8 cellular contexts compared by ENCODE assay signal in genomic region chr17:17044846-17045561, GRCh38. TPM values are rescaled to one million over a fixed set of nuclear protein-coding genes. Genes with fewer than 3 reads are reported as not detected.
A peak's percentile ranks its signal among the peaks of the same experiment; 100 is the strongest.
DNase-seq lines count a peak whose midpoint lies in the region; ATAC-seq and TF ChIP-seq lines count a peak whose summit lies in the region.

No MANE protein-coding gene starts in this region.

- H3K36me3 ChIP-seq in subcutaneous abdominal adipose tissue (ENCODE audit: control insufficient read depth in 5 of 5, insufficient read depth in 5 of 5, low read length in 5 of 5) = no peaks in the 10 kb centered on the region

- peak overlapping the region; percentile 85 to 94 (median 90) for H3K9ac ChIP-seq in subcutaneous abdominal adipose tissue (ENCODE audit: low read length in 5 of 5)

- H3K27ac ChIP-seq in C4-2B (peak overlapping the region; percentile 21; the same call in 1 of the 2 replicates), subcutaneous abdominal adipose tissue (ENCODE audit: low read depth, low read length) (peak overlapping the region; percentile 98)

- no peak for TF ChIP-seq CTCF in C4-2B (conservative IDR thresholded peaks at IDR 0.05)
- TF ChIP-seq CTCF in cardiac fibroblast (IDR thresholded peaks at IDR 0.05; ENCODE audit: low read depth, low read length) = no peak

- peak; percentile 70 to 83 for DNase-seq in cardiac fibroblast (ENCODE audit: low read depth in 2 of 2)
- peak; percentile 42 for DNase-seq in left lobe of liver (ENCODE audit: low spot score)
- DNase-seq in stimulated activated CD4-positive, alpha-beta T cell treated with anti-CD3 and anti-CD28 coated beads, Interleukin-12 subunit alpha, Interleukin-12 subunit beta, amount 100 ng/mL, for 4 hours = no peak
- no peak for DNase-seq in cerebellum (ENCODE audit: low spot score)

- H3K9me3 ChIP-seq in subcutaneous abdominal adipose tissue (ENCODE audit: control insufficient read depth in 5 of 5, low read length in 5 of 5) = no peaks in the 10 kb centered on the region

- ATAC-seq in GM19438 (IDR thresholded peaks at IDR 0.05; ENCODE audit: low read depth, unreplicated experiment) (peak; percentile 40), left lobe of liver (no peak)

- H3K4me1 ChIP-seq in subcutaneous abdominal adipose tissue (ENCODE audit: control insufficient read depth in 5 of 5, insufficient read depth in 5 of 5, low read length in 5 of 5) = peaks cover 3 to 65% (median 56%) of the 10 kb centered on the region in 5 donors

- no peaks in the 10 kb centered on the region for H3K27me3 ChIP-seq in subcutaneous abdominal adipose tissue (ENCODE audit: control insufficient read depth in 5 of 5, insufficient read depth in 4 of 5, low read length in 5 of 5)

- peak overlapping the region; percentile 1 to 70 for H3K4me3 ChIP-seq in cardiac fibroblast (replicated peaks in 1 of 2; ENCODE audit: low read depth in 2 of 2, low read length in 2 of 2)
- peak overlapping the region; percentile 31 to 80 (median 79) for H3K4me3 ChIP-seq in subcutaneous abdominal adipose tissue (ENCODE audit: low read depth in 1 of 5, low read length in 5 of 5)

TF ChIP-seq in PFSK-1, 5 proteins besides CTCF, POLR2A, EP300 and RAD21:
- TF ChIP-seq POLR2AphosphoS5 (IDR thresholded peaks at IDR 0.05; ENCODE audit: low read depth, low read length) = peak; percentile 71
- TF ChIP-seq SIN3A (IDR thresholded peaks at IDR 0.05; ENCODE audit: borderline replicate concordance, insufficient read depth, low read length) = no peak; the same call in 1 of the 2 replicates

RNA-seq across cellular contexts. Expression of gene MPRIP, which starts 2.7 kb away (rescaled TPM):
- polyA plus RNA-seq in PFSK-1 (2012; ENCODE audit: insufficient read length, low read depth) = 156 TPM
- total RNA-seq in left lobe of liver (93.3 TPM), cerebellum (185 TPM)

Comparison
In these comparisons a context has a peak if more than half of its experiments do, and no peak if none do; other contexts are left out.
1. DNase-seq: peak in cardiac fibroblast (2 of 2) and left lobe of liver (single experiment); none in stimulated activated CD4-positive, alpha-beta T cell treated with anti-CD3 and anti-CD28 coated beads, Interleukin-12 subunit alpha, Interleukin-12 subunit beta, amount 100 ng/mL, for 4 hours (single experiment) and cerebellum (single experiment).